ENCODE assay signal across 15 cellular contexts in the genomic region with DNA sequence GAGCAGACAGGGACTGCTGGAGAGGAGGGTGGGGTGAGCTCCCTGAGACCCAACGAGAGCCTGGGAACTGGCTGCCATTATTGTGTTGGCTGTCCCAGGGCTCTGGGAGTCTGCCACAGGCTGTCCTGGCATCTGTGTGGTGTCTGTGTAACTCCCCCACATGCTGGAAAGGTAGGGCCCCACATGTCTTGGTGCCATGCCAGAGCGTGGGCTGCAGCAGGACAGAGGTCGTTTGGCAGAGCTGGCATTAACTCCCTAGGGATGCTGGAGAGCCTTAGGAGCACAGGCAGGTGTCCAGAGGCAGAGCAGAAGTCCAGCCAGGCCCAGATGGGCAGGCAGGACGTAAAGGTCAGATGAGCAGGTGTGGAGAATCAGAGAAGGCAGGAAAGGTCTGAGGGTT. TPM values are rescaled to one million over a fixed set of nuclear protein-coding genes. Genes with fewer than 3 reads are reported as not detected.
"Had no signal": no experiment of that assay in that cellular context is flagged by ENCODE, and none has a peak within 500 bp of the region (broad histone marks: within the 10 kb centered on the region; RNA-seq: fewer than 3 reads in every experiment).

No MANE protein-coding gene starts in this region.

- H3K9me3 ChIP-seq: tibial nerve had no signal

- H3K27me3 ChIP-seq: tibial nerve had no signal

- H3K36me3 ChIP-seq: WERI-Rb-1 had no signal

- DNase-seq: activated CD4-positive, alpha-beta memory T cell treated with anti-CD3 and anti-CD28 coated beads, Interleukin-2, amount 10 ng/mL, durations not matched to agents 7 days and 5 days; activated CD4-positive, alpha-beta T cell treated with anti-CD3 and anti-CD28 coated beads for 36 hours; activated CD8-positive, alpha-beta memory T cell treated with anti-CD3 and anti-CD28 coated beads, Interleukin-2, amount 50 U/mL, for 4 hours; activated naive CD8-positive, alpha-beta T cell treated with anti-CD3 and anti-CD28 coated beads, Interleukin-2, amount 50 U/mL, for 24 hours; activated T-cell treated with anti-CD3 and anti-CD28 coated beads, Interleukin-2, amount 50 U/mL, for 72 hours; foreskin melanocyte; hippocampal formation; kidney glomerular epithelial cell; natural killer cell; T-cell; T1000; WERI-Rb-1 had no signal

- H3K27ac ChIP-seq: skin epidermis, WERI-Rb-1 had no signal

- H3K4me3 ChIP-seq: skin epidermis, tibial nerve had no signal

- ATAC-seq: activated CD4-positive, alpha-beta T cell treated with anti-CD3 and anti-CD28 coated beads for 36 hours; activated naive CD8-positive, alpha-beta T cell treated with anti-CD3 and anti-CD28 coated beads, Interleukin-2, amount 50 U/mL, for 24 hours; activated T-cell treated with anti-CD3 and anti-CD28 coated beads, Interleukin-2, amount 50 U/mL, for 72 hours; natural killer cell; T-cell had no signal

RNA-seq across cellular contexts. Expression of a gene that starts 9.7 kb away (rescaled TPM):
- total RNA-seq: activated CD4-positive, alpha-beta memory T cell treated with anti-CD3 and anti-CD28 coated beads, Interleukin-2, amount 10 ng/mL, durations not matched to agents 7 days and 5 days; natural killer cell; SK-MEL-5; T-cell had no signal
